ENCODE assay signal across 8 cellular contexts in genomic region chr16:53080345-53081031, GRCh38. TPM values are rescaled to one million over a fixed set of nuclear protein-coding genes. Genes with fewer than 3 reads are reported as not detected.
A peak's percentile ranks its signal among the peaks of the same experiment; 100 is the strongest.
DNase-seq lines count a peak whose midpoint lies in the region; ATAC-seq and TF ChIP-seq lines count a peak whose summit lies in the region.

No MANE protein-coding gene starts in this region.

- H3K27ac ChIP-seq in dorsolateral prefrontal cortex (peak overlapping the region in 39 of 59 donors; percentile 1 to 77 (median 28)), transverse colon (peak overlapping the region; percentile 57 to 82 (median 77))

- ATAC-seq in HG03280 (IDR thresholded peaks at IDR 0.05; ENCODE audit: unreplicated experiment) (no peak), HG03571 (IDR thresholded peaks at IDR 0.05; ENCODE audit: unreplicated experiment) (no peak), HG03139 (IDR thresholded peaks at IDR 0.05; ENCODE audit: unreplicated experiment) (no peak)

- no peaks in the 10 kb centered on the region for H3K27me3 ChIP-seq in dorsolateral prefrontal cortex
- H3K27me3 ChIP-seq in transverse colon: no peaks in the 10 kb centered on the region

- no peak for TF ChIP-seq POLR2A in transverse colon (IDR thresholded peaks at IDR 0.05)

- in situ Hi-C loops in transverse colon (cut with MboI; ENCODE audit: low pct_ligation_motif_present in 1 of 4, low pct_unique_long_range_greater_than_20kb in 1 of 4, low sequenced_read_pairs in 3 of 4): no loop called here

- H3K4me1 ChIP-seq in transverse colon: peaks cover 11 to 32% (median 26%) of the 10 kb centered on the region in 4 donors

- TF ChIP-seq CTCF in dorsolateral prefrontal cortex (IDR thresholded peaks at IDR 0.05 in 54 of 56, conservative IDR thresholded peaks at IDR 0.05 in 2 of 56; ENCODE audit: low read depth in 1 of 56, partially characterized antibody in 56 of 56) (no peak), transverse colon (IDR thresholded peaks at IDR 0.05) (no peak)

- peak; percentile 83 for DNase-seq in LHCN-M2 (ENCODE audit: low read depth)
- DNase-seq in dorsolateral prefrontal cortex: peak in 1 of 10 donors; percentile 46
- DNase-seq in medulla oblongata (ENCODE audit: extremely low spot score): peak; percentile 50
- DNase-seq in transverse colon: peak; percentile 29
- no peak for DNase-seq in activated CD4-positive, alpha-beta T cell treated with anti-CD3 and anti-CD28 coated beads for 4 hours

- no peaks in the 10 kb centered on the region for H3K36me3 ChIP-seq in transverse colon

- 63 to 80% methylated on average over 1 to 8 of the region's 8 CpGs for WGBS in transverse colon (ENCODE audit: low coverage in 1 of 2), 2 donors

- peak overlapping the region in 10 of 59 donors; percentile 0 to 30 (median 11) for H3K4me3 ChIP-seq in dorsolateral prefrontal cortex
- no peak overlapping the region for H3K4me3 ChIP-seq in transverse colon

- intact Hi-C loops in dorsolateral prefrontal cortex (cut with DNase I) (loop anchor here in 1 of 2 donors (10.0 kb wide), 1 partner anchor 124 kb away; no protein-coding TSS in a partner anchor), transverse colon (cut with DNase I; ENCODE audit: low total_unique reads) (no loop called here)

- TF ChIP-seq EP300 in transverse colon (IDR thresholded peaks at IDR 0.05; ENCODE audit: low read depth): no peak

- no peaks in the 10 kb centered on the region for H3K9me3 ChIP-seq in transverse colon

RNA-seq across cellular contexts. Expression of gene CHD9, which starts 25.7 kb away (rescaled TPM):
- 39.8 and 41.4 TPM in 2 replicates for total RNA-seq in LHCN-M2 (2014; rRNA removed)
- 5.9 TPM for polyA plus RNA-seq in LHCN-M2 (2012)
- 100 to 1,000 TPM; 104 to 179 (median 138) TPM for total RNA-seq in dorsolateral prefrontal cortex
- 100 to 1,000 TPM in 1 of 4 donors, 10 to 100 TPM in 3; 37.4 to 112 (median 64.4) TPM for total RNA-seq in transverse colon

RNA-seq across cellular contexts. Expression of gene CHD9NB, which starts 27.8 kb away (rescaled TPM):
- total RNA-seq in LHCN-M2 (2014; rRNA removed) (1.7 and 1.8 TPM in 2 replicates), dorsolateral prefrontal cortex (1 to 10 TPM in 6 of 120 experiments, under 1 TPM in 41, not detected in 73; 0.26 to 2.4 (median 0.57) TPM), transverse colon (1 to 10 TPM in 2 of 4 donors, not detected in 2; 3.0 to 3.1 TPM)
- 2.4 TPM for polyA plus RNA-seq in LHCN-M2 (2012)

Comparison
In these comparisons a context has a peak if more than half of its experiments do, and no peak if none do; other contexts are left out.
1. DNase-seq: peak in LHCN-M2 (single experiment), medulla oblongata (single experiment) and transverse colon (single experiment); none in activated CD4-positive, alpha-beta T cell treated with anti-CD3 and anti-CD28 coated beads for 4 hours (0 of 2).